Comparison of ENCODE assay signal across 10 cellular contexts in genomic region chr17:31269597-31269996, GRCh38. TPM values are rescaled to one million over a fixed set of nuclear protein-coding genes. Genes with fewer than 3 reads are reported as not detected.
DNase-seq lines count a peak whose midpoint lies in the region; ATAC-seq, FAIRE-seq and TF ChIP-seq lines count a peak whose summit lies in the region.
"Had no signal": no experiment of that assay in that cellular context is flagged by ENCODE, and none has a peak within 500 bp of the region (broad histone marks: within the 10 kb centered on the region; RNA-seq: fewer than 3 reads in every experiment).

No MANE protein-coding gene starts in this region.

- H3K36me3 ChIP-seq in HUES6 (ENCODE audit: control insufficient read depth, insufficient read depth, low read length): peaks cover 23% of the 10 kb centered on the region

- H3K9ac ChIP-seq in HUES6 (ENCODE audit: low read length): no peak overlapping the region

- DNase-seq in A549 (ENCODE audit: low read depth in 1 of 2, low spot score in 1 of 2): peak; percentile 27 to 53
- DNase-seq in coronary artery (ENCODE audit: low spot score): peak; percentile 74
- DNase-seq in activated naive CD4-positive, alpha-beta T cell treated with anti-CD3 and anti-CD28 coated beads, Interleukin-2, amount 50 U/mL, for 16 hours: no peak
- no peak for DNase-seq in D721Med (ENCODE audit: insufficient read length, low spot score)
- no peak for DNase-seq in NCI-H1694 (lab: John Stamatoyannopoulos, UW)
- DNase-seq: naive B cell, NCI-H345 had no signal

- TF ChIP-seq POLR2A in A549 (IDR thresholded peaks at IDR 0.05; ENCODE audit: low read length): no peak

- H3K4me1 ChIP-seq in A549 (peaks cover 43% of the 10 kb centered on the region), HUES6 (ENCODE audit: control insufficient read depth, insufficient read depth, low read length) (peaks cover 11% of the 10 kb centered on the region; the same call in 1 of the 2 replicates)

- H3K4me3 ChIP-seq in A549: no peak overlapping the region
- no peak overlapping the region for H3K4me3 ChIP-seq in HUES6 (ENCODE audit: low read depth, low read length)
- H3K4me3 ChIP-seq in coronary artery: no peak overlapping the region

- TF ChIP-seq CTCF in A549 (IDR thresholded peaks at IDR 0.05) (no peak), coronary artery (IDR thresholded peaks at IDR 0.05) (no peak), D721Med (IDR thresholded peaks at IDR 0.05; ENCODE audit: insufficient read depth, missing control alignments) (no peak)

- peak; percentile 92 to 97 for ATAC-seq in A549
- no peak for ATAC-seq in GM21447 (IDR thresholded peaks at IDR 0.05; ENCODE audit: unreplicated experiment)

- no peak for TF ChIP-seq RAD21 in A549 (conservative IDR thresholded peaks at IDR 0.05 in 1 of 2, IDR thresholded peaks at IDR 0.05 in 1 of 2)

- POLR2A ChIA-PET in A549 (lab: Yijun Ruan, JAX): interaction anchor here (0.6 to 0.9 kb wide), 3 partner anchors 18 to 175 kb away, joined by 3 to 5 read pairs (median 5); partner anchors contain the start of gene NF1

- H3K9me3 ChIP-seq in A549 (no peaks in the 10 kb centered on the region), HUES6 (ENCODE audit: control insufficient read depth, insufficient read depth, low read depth, low read length) (no peaks in the 10 kb centered on the region)

- CTCF ChIA-PET in A549 (lab: Yijun Ruan, JAX): interaction anchor here (1.2 kb wide), 1 partner anchor 13 kb away, joined by 3 read pairs; no protein-coding TSS in a partner anchor

- no peaks in the 10 kb centered on the region for H3K27me3 ChIP-seq in HUES6 (ENCODE audit: control insufficient read depth, insufficient read depth, low read length)
- H3K27me3 ChIP-seq in layer of hippocampus (ENCODE audit: control insufficient read depth, insufficient read depth, low read length): no peaks in the 10 kb centered on the region

- H3K27ac ChIP-seq in A549 (peak overlapping the region; percentile 58 to 67), HUES6 (ENCODE audit: low read depth, low read length) (peak overlapping the region; percentile 18; the same call in 1 of the 2 replicates), coronary artery (peak overlapping the region in 1 of 2 donors; percentile 69), layer of hippocampus (ENCODE audit: low read depth, low read length) (peak overlapping the region; percentile 2)

- TF ChIP-seq EP300 in A549 (IDR thresholded peaks at IDR 0.05): no peak

- peak overlapping the region; percentile 39 for H3K4me2 ChIP-seq in A549

- WGBS in A549 (ENCODE audit: missing lambda C conversion rate): 61% methylated on average over 1 of the region's 1 CpG

- FAIRE-seq in A549 (lab: Jason Lieb, UNC): no peak
- FAIRE-seq in D721Med (lab: Jason Lieb, UNC): no peak

TF ChIP-seq in A549, 52 proteins besides CTCF, POLR2A, EP300 and RAD21:
- no peak for TF ChIP-seq PHF8 (IDR thresholded peaks at IDR 0.05; ENCODE audit: borderline replicate concordance, low read depth)
- no peak for TF ChIP-seq RARB (CRISPR knock-in tag; IDR thresholded peaks at IDR 0.05)
- TF ChIP-seq MAFK (IDR thresholded peaks at IDR 0.05; ENCODE audit: partially characterized antibody): peak; percentile 73
- TF ChIP-seq RFX5 (IDR thresholded peaks at IDR 0.05): no peak
- TF ChIP-seq ESRRA (IDR thresholded peaks at IDR 0.05; ENCODE audit: borderline replicate concordance, low read length): no peak
- 0 out of 2 replicates have a peak, but pooled peaks have one; percentile 41 for TF ChIP-seq GATA3 (IDR thresholded peaks at IDR 0.05; ENCODE audit: borderline replicate concordance)
- no peak for TF ChIP-seq JUNB (IDR thresholded peaks at IDR 0.05)
- no peak for TF ChIP-seq JUN (IDR thresholded peaks at IDR 0.05)
- TF ChIP-seq MAZ (IDR thresholded peaks at IDR 0.05; ENCODE audit: borderline replicate concordance, low read depth, low read length): no peak
- peak; percentile 75; the same call in 1 of the 2 replicates for TF ChIP-seq USF2 (IDR thresholded peaks at IDR 0.05)

RNA-seq across cellular contexts. Expression of gene OMG, which starts 27.4 kb away (rescaled TPM):
- polyA plus RNA-seq in A549 (2011; rRNA removed): not detected in 2 replicates
- not detected in 2 replicates for polyA plus RNA-seq in A549 (2012; cell fraction: cytosol; rRNA removed)
- not detected in 2 replicates for polyA plus RNA-seq in A549 (2012; cell fraction: nucleus; rRNA removed)
- polyA plus RNA-seq in A549 (2017; fragmentation: RNase III; extraction: RNeasy Plus Mini Kit Qiagen cat#74134 plus additional on column Dnase treatment): not detected in 3 replicates
- polyA minus RNA-seq in A549 (2011; rRNA and poly(A)+ RNA removed): 0.34 TPM in 1 of 2 replicates, not detected in the other

RNA-seq across cellular contexts. Expression of gene EVI2B, which starts 44.3 kb away (rescaled TPM):
- polyA plus RNA-seq in A549 (2011; rRNA removed) (not detected in 2 replicates), A549 (2017; fragmentation: RNase III; extraction: RNeasy Plus Mini Kit Qiagen cat#74134 plus additional on column Dnase treatment) (0.04 to 0.08 TPM (median 0.05 TPM) in 3 replicates)
- not detected in 2 replicates for polyA plus RNA-seq in A549 (2012; cell fraction: cytosol; rRNA removed)
- not detected in 2 replicates for polyA plus RNA-seq in A549 (2012; cell fraction: nucleus; rRNA removed)
- not detected in 2 replicates for polyA minus RNA-seq in A549 (2011; rRNA and poly(A)+ RNA removed)

RNA-seq across cellular contexts. Expression of gene EVI2A, which starts 51.8 kb away (rescaled TPM):
- polyA plus RNA-seq in A549 (2011; rRNA removed) (not detected in 2 replicates), A549 (2017; fragmentation: RNase III; extraction: RNeasy Plus Mini Kit Qiagen cat#74134 plus additional on column Dnase treatment) (not detected in 3 replicates)
- polyA plus RNA-seq in A549 (2012; cell fraction: cytosol; rRNA removed): not detected in 2 replicates
- not detected in 2 replicates for polyA plus RNA-seq in A549 (2012; cell fraction: nucleus; rRNA removed)
- polyA minus RNA-seq in A549 (2011; rRNA and poly(A)+ RNA removed): not detected in 2 replicates

Comparison
In these comparisons a context has a peak if more than half of its experiments do, and no peak if none do; other contexts are left out.
1. DNase-seq: peak in A549 (2 of 2) and coronary artery (single experiment); none in activated naive CD4-positive, alpha-beta T cell treated with anti-CD3 and anti-CD28 coated beads, Interleukin-2, amount 50 U/mL, for 16 hours (single experiment), D721Med (single experiment) and NCI-H1694 (single experiment).